16 cellular contexts compared by ENCODE assay signal in genomic region chr13:112750570-112750969, GRCh38.
DNase-seq lines count a peak whose midpoint lies in the region; ATAC-seq and TF ChIP-seq lines count a peak whose summit lies in the region.
"Had no signal": no experiment of that assay in that cellular context is flagged by ENCODE, and none has a peak within 500 bp of the region (broad histone marks: within the 10 kb centered on the region; RNA-seq: fewer than 3 reads in every experiment).

No MANE protein-coding gene starts in this region.

- H3K4me1 Mint-ChIP-seq in HFFc6 (ENCODE audit: low read depth) = no peaks in the 10 kb centered on the region

- H3K27me3 ChIP-seq in spleen (replicated peaks in 1 of 7) = no peaks in the 10 kb centered on the region

- no peak overlapping the region for H3K27ac ChIP-seq in spleen
- H3K27ac ChIP-seq: 22Rv1, HL-60 had no signal

- peaks cover 0 to 11% (median 0%) of the 10 kb centered on the region in 6 donors for H3K36me3 ChIP-seq in spleen
- H3K36me3 ChIP-seq: HAP-1 had no signal

- H3K4me1 ChIP-seq in spleen = peaks cover 0 to 29% (median 10%) of the 10 kb centered on the region in 6 donors
- H3K4me1 ChIP-seq: HAP-1 had no signal

- no peak overlapping the region for H3K4me3 Mint-ChIP-seq in HFFc6
- H3K4me3 Mint-ChIP-seq: CD14-positive monocyte; CD8-positive, alpha-beta T cell had no signal

- H3K27ac Mint-ChIP-seq in HFFc6 = no peak overlapping the region
- H3K27ac Mint-ChIP-seq: CD8-positive, alpha-beta T cell had no signal

- intact Hi-C loops in spleen (cut with DNase I; ENCODE audit: low total_unique reads) = no loop called here

- TF ChIP-seq CTCF in spleen (IDR thresholded peaks at IDR 0.05 in 8 of 11, conservative IDR thresholded peaks at IDR 0.05 in 3 of 11) (no peak), HFFc6 (IDR thresholded peaks at IDR 0.05) (no peak)

- H3K9me3 ChIP-seq in spleen = peaks cover 0 to 6% (median 0%) of the 10 kb centered on the region in 8 donors
- H3K9me3 ChIP-seq: HAP-1 had no signal

- no peak overlapping the region for H3K4me3 ChIP-seq in spleen
- H3K4me3 ChIP-seq: HAP-1 had no signal

- 91 to 94% (median 94%) methylated on average over 10 of the region's 10 CpGs for WGBS in spleen, 5 donors

- DNase-seq in activated effector memory CD4-positive, alpha-beta T cell treated with anti-CD3 and anti-CD28 coated beads, Interleukin-2, amount 50 U/mL, for 16 hours = peak; percentile 17
- no peak for DNase-seq in activated effector memory CD4-positive, alpha-beta T cell treated with Interleukin-2 at 50 U/mL for 16 hours
- DNase-seq in midbrain (lab: John Stamatoyannopoulos, UW) (peak; percentile 19), spleen (peak; percentile 0), HFFc6 (no peak), NCI-H226 (no peak), NCI-H510A treated with DMSO at 0.1 percent for 48 hours (lab: John Stamatoyannopoulos, UW) (no peak)
- DNase-seq: CD8-positive, alpha-beta T cell; COR-L47; DND-41; GDM1 had no signal

- peaks cover 4% of the 10 kb centered on the region; the same call in 1 of the 2 replicates for H3K27me3 Mint-ChIP-seq in HFFc6 (ENCODE audit: insufficient read depth)

- no peak for TF ChIP-seq POLR2A in spleen (IDR thresholded peaks at IDR 0.05)

- peaks cover 5% of the 10 kb centered on the region; the same call in 1 of the 2 replicates for H3K36me3 Mint-ChIP-seq in HFFc6 (ENCODE audit: low read depth)
- H3K36me3 Mint-ChIP-seq: CD8-positive, alpha-beta T cell had no signal

- no peak for ATAC-seq in GM18502 (IDR thresholded peaks at IDR 0.05; ENCODE audit: poor library complexity, unreplicated experiment)
- ATAC-seq: CD8-positive, alpha-beta T cell had no signal

- no peaks in the 10 kb centered on the region; the same call in 1 of the 2 replicates for H3K9me3 Mint-ChIP-seq in HFFc6
- H3K9me3 Mint-ChIP-seq: CD14-positive monocyte; CD8-positive, alpha-beta T cell had no signal

Comparison
In these comparisons a context has a peak if more than half of its experiments do, and no peak if none do; other contexts are left out.
1. DNase-seq: peak in activated effector memory CD4-positive, alpha-beta T cell treated with anti-CD3 and anti-CD28 coated beads, Interleukin-2, amount 50 U/mL, for 16 hours (single experiment), midbrain (single experiment) and spleen (single experiment); none in activated effector memory CD4-positive, alpha-beta T cell treated with Interleukin-2 at 50 U/mL for 16 hours (single experiment), HFFc6 (single experiment), NCI-H226 (single experiment) and NCI-H510A treated with DMSO at 0.1 percent for 48 hours (single experiment).